ENCODE assay signal across 8 cellular contexts in the genomic region with DNA sequence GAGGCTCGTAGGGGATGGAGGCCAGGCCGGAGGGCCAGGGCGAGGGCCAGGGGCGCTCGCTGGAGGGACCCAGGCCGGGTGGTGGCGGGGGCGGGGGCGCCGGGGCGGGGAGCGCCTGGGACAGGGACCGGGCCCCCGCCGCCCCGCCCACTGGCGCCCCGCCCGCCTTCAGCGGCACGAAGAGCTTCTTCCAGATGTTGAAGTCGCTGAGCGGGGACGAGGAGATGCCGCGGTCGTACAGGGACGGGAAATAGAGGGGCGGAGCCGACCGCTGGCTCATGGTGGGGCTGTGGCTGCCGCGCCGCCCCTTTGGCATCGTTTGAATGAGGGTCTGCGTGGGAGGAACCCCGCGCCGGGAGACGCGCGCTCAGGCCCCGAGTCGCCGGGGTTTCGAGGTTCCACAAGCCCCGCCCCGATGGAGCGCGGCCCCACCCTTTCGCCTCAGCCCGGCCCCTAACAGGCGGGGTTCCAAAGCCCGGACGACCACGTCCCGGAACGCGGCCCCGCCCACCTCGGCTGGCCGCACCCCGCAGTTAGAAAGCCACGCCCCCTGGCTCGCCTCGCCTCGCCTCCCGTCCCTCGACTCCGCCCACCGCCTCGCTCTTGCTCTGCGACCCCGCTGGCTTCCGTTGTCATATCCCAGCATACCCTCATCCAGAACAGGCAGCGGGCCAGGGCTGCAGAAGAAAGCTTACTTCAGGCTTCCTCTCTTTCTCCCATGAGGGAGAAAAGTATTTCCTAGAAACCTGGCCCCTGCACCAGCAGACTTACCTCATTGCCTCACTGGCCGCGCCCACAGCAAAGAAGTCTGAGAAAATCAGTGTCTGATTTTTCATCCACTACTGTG. TPM values are rescaled to one million over a fixed set of nuclear protein-coding genes. Genes with fewer than 3 reads are reported as not detected.
DNase-seq lines count a peak whose midpoint lies in the region; ATAC-seq and TF ChIP-seq lines count a peak whose summit lies in the region.

A gene with protein sequence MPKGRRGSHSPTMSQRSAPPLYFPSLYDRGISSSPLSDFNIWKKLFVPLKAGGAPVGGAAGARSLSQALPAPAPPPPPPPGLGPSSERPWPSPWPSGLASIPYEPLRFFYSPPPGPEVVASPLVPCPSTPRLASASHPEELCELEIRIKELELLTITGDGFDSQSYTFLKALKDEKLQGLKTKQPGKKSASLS (minus strand): TSS at position 402 of the 847 bp plus-strand sequence. CDS start 86 bp downstream, at position 316.

- peak within 1 kb of the TSS; percentile 7 to 53 for H3K4me3 ChIP-seq in CD4-positive, alpha-beta memory T cell (ENCODE audit: low read length in 2 of 2)
- H3K4me3 ChIP-seq in ectodermal cell (ENCODE audit: insufficient read depth, low read depth, low read length) (peak within 1 kb of the TSS; percentile 56), lower lobe of right lung (peak within 1 kb of the TSS; percentile 64)

- peaks cover 5 to 13% of the 10 kb centered on the region in 2 donors for H3K27me3 Mint-ChIP-seq in CD4-positive, alpha-beta memory T cell
- H3K27me3 Mint-ChIP-seq in activated CD8-positive, alpha-beta T cell treated with anti-CD3 and anti-CD28 coated beads, Interleukin-2, amount 10 ng/mL, durations not matched to agents 7 days and 5 days (ENCODE audit: low read depth), result peaks cover 25% of the 10 kb centered on the region

- no peaks in the 10 kb centered on the region for H3K9me3 ChIP-seq in CD4-positive, alpha-beta memory T cell (ENCODE audit: control insufficient read depth in 1 of 2, low read length in 2 of 2)
- H3K9me3 ChIP-seq in ectodermal cell (ENCODE audit: control insufficient read depth, low read length) (no peaks in the 10 kb centered on the region), lower lobe of right lung (no peaks in the 10 kb centered on the region)

- no peaks in the 10 kb centered on the region for H3K27me3 ChIP-seq in CD4-positive, alpha-beta memory T cell (ENCODE audit: insufficient read depth, low read length)
- peaks cover 6% of the 10 kb centered on the region for H3K27me3 ChIP-seq in ectodermal cell (ENCODE audit: control insufficient read depth, insufficient read depth, low read length, poor library complexity, severe bottlenecking)
- H3K27me3 ChIP-seq in lower lobe of right lung (ENCODE audit: low read depth), result no peaks in the 10 kb centered on the region

- no peaks in the 10 kb centered on the region for H3K9me3 Mint-ChIP-seq in CD4-positive, alpha-beta memory T cell
- no peaks in the 10 kb centered on the region for H3K9me3 Mint-ChIP-seq in activated CD8-positive, alpha-beta T cell treated with anti-CD3 and anti-CD28 coated beads, Interleukin-2, amount 10 ng/mL, durations not matched to agents 7 days and 5 days (ENCODE audit: insufficient read depth)

- 1 to 2% methylated on average over 78 of the region's 78 CpGs for WGBS in ectodermal cell, 2 experiments

- CTCF ChIA-PET in CD4-positive, alpha-beta memory T cell (lab: Charles Lee; ENCODE audit: partially characterized antibody), result interaction anchor here (1.0 to 2.0 kb wide), 4 partner anchors 9 to 42 kb away, joined by 3 to 12 read pairs (median 4); no protein-coding TSS in a partner anchor
- CTCF ChIA-PET in activated CD8-positive, alpha-beta T cell treated with anti-CD3 and anti-CD28 coated beads, Interleukin-2, amount 10 ng/mL, durations not matched to agents 7 days and 5 days (lab: Charles Lee), result interaction anchor here (0.9 to 3.5 kb wide), 5 partner anchors 16 to 129 kb away, joined by 3 to 19 read pairs (median 4); a partner anchor contains a TSS

- no peaks in the 10 kb centered on the region for H3K36me3 ChIP-seq in CD4-positive, alpha-beta memory T cell (ENCODE audit: insufficient read depth, low read length)
- H3K36me3 ChIP-seq in ectodermal cell (ENCODE audit: control insufficient read depth, insufficient read depth, low read length) (no peaks in the 10 kb centered on the region), lower lobe of right lung (peaks cover 10% of the 10 kb centered on the region)

- peak within 1 kb of the TSS; percentile 89 to 96 (median 92) for H3K4me3 Mint-ChIP-seq in CD4-positive, alpha-beta memory T cell
- H3K4me3 Mint-ChIP-seq in activated CD8-positive, alpha-beta T cell treated with anti-CD3 and anti-CD28 coated beads, Interleukin-2, amount 10 ng/mL, durations not matched to agents 7 days and 5 days, result peak within 1 kb of the TSS; percentile 83

- peaks cover 15% of the 10 kb centered on the region for H3K4me1 ChIP-seq in CD4-positive, alpha-beta memory T cell (ENCODE audit: insufficient read depth, low read length)
- H3K4me1 ChIP-seq in ectodermal cell (ENCODE audit: control insufficient read depth, insufficient read depth, low read length), result peaks cover 10% of the 10 kb centered on the region
- H3K4me1 ChIP-seq in lower lobe of right lung, result peaks cover 56% of the 10 kb centered on the region

- peak; percentile 89 to 95 (median 94) for DNase-seq in CD4-positive, alpha-beta memory T cell
- DNase-seq in HK-2 (ENCODE audit: unreplicated experiment), result peak; percentile 89
- peak; percentile 82 for DNase-seq in NCI-H82 treated with DMSO at 0.1 percent for 48 hours (lab: John Stamatoyannopoulos, UW; ENCODE audit: unreplicated experiment)
- DNase-seq in activated CD8-positive, alpha-beta T cell treated with anti-CD3 and anti-CD28 coated beads, Interleukin-2, amount 10 ng/mL, durations not matched to agents 7 days and 5 days, result peak; percentile 93
- peak; percentile 97 for DNase-seq in lower lobe of right lung
- peak; percentile 91 to 94 for DNase-seq in stimulated activated CD4-positive, alpha-beta T cell treated with anti-CD3 and anti-CD28 coated beads, Interleukin-4, amount 100 ng/mL, for 48 hours (ENCODE audit: low read depth in 2 of 2)

- H3K27ac Mint-ChIP-seq in CD4-positive, alpha-beta memory T cell, result peak within 1 kb of the TSS; percentile 78 to 93 (median 88)
- peak within 1 kb of the TSS; percentile 73 for H3K27ac Mint-ChIP-seq in activated CD8-positive, alpha-beta T cell treated with anti-CD3 and anti-CD28 coated beads, Interleukin-2, amount 10 ng/mL, durations not matched to agents 7 days and 5 days

- H3K27ac ChIP-seq in CD4-positive, alpha-beta memory T cell (ENCODE audit: low read depth, low read length), result peak within 1 kb of the TSS; percentile 29
- H3K27ac ChIP-seq in ectodermal cell (ENCODE audit: insufficient read depth, low read depth, low read length, poor library complexity, severe bottlenecking) (no peak within 1 kb of the TSS), lower lobe of right lung (peak within 1 kb of the TSS; percentile 80)

- peaks cover 11 to 22% (median 19%) of the 10 kb centered on the region in 4 donors for H3K4me1 Mint-ChIP-seq in CD4-positive, alpha-beta memory T cell
- H3K4me1 Mint-ChIP-seq in activated CD8-positive, alpha-beta T cell treated with anti-CD3 and anti-CD28 coated beads, Interleukin-2, amount 10 ng/mL, durations not matched to agents 7 days and 5 days (ENCODE audit: low read depth), result peaks cover 24% of the 10 kb centered on the region

- TF ChIP-seq CTCF in lower lobe of right lung (IDR thresholded peaks at IDR 0.05), result no peak

- peaks cover 2 to 4% of the 10 kb centered on the region in 2 donors for H3K36me3 Mint-ChIP-seq in CD4-positive, alpha-beta memory T cell
- no peaks in the 10 kb centered on the region for H3K36me3 Mint-ChIP-seq in activated CD8-positive, alpha-beta T cell treated with anti-CD3 and anti-CD28 coated beads, Interleukin-2, amount 10 ng/mL, durations not matched to agents 7 days and 5 days (ENCODE audit: low read depth)

- POLR2A ChIA-PET in CD4-positive, alpha-beta memory T cell (lab: Charles Lee; ENCODE audit: partially characterized antibody), result interaction anchor here (0.7 to 4.5 kb wide), 6 partner anchors 20 to 442 kb away, joined by 3 to 33 read pairs (median 3); a partner anchor contains a TSS
- POLR2A ChIA-PET in activated CD8-positive, alpha-beta T cell treated with anti-CD3 and anti-CD28 coated beads, Interleukin-2, amount 10 ng/mL, durations not matched to agents 7 days and 5 days (lab: Charles Lee), result interaction anchor here (0.6 to 1.5 kb wide), 4 partner anchors 18 to 949 kb away, joined by 3 to 5 read pairs (median 3); a partner anchor contains a TSS

- ATAC-seq in GM19463 (IDR thresholded peaks at IDR 0.05; ENCODE audit: unreplicated experiment) (peak; percentile 89), lower lobe of right lung (peak; percentile 92 to 95)
- ATAC-seq in activated CD8-positive, alpha-beta T cell treated with anti-CD3 and anti-CD28 coated beads, Interleukin-2, amount 10 ng/mL, durations not matched to agents 7 days and 5 days, result peak; percentile 97

- intact Hi-C loops in CD4-positive, alpha-beta memory T cell (cut with micrococcal nuclease), result loop anchor here (1.0 to 10.0 kb wide), 4 partner anchors 36 to 540 kb away; a partner anchor contains a TSS
- intact Hi-C loops in lower lobe of right lung (cut with DNase I), result no loop called here

RNA-seq across cellular contexts. Expression of the gene that starts here (rescaled TPM):
- total RNA-seq in CD4-positive, alpha-beta memory T cell, result under 1 TPM in 1 of 2 experiments, not detected in 1; 0.49 TPM
- polyA plus RNA-seq in CD4-positive, alpha-beta memory T cell, result not detected
- not detected for total RNA-seq in activated CD8-positive, alpha-beta T cell treated with anti-CD3 and anti-CD28 coated beads, Interleukin-2, amount 10 ng/mL, durations not matched to agents 7 days and 5 days
- not detected for polyA plus RNA-seq in ectodermal cell (2013, experiment 1 of 4)
- not detected for polyA plus RNA-seq in ectodermal cell (2013, experiment 2 of 4)
- 0.64 TPM for polyA plus RNA-seq in ectodermal cell (2013, experiment 3 of 4)
- 0.85 TPM for polyA plus RNA-seq in ectodermal cell (2013, experiment 4 of 4)
- not detected for total RNA-seq in lower lobe of right lung

Comparison
In these comparisons a context has a peak if more than half of its experiments do, and no peak if none do; other contexts are left out.
1. Peak in DNase-seq, H3K4me3 ChIP-seq and H3K27ac ChIP-seq in CD4-positive, alpha-beta memory T cell; RNA of the gene not detected or under 1 TPM.
2. Peak in DNase-seq and ATAC-seq in activated CD8-positive, alpha-beta T cell treated with anti-CD3 and anti-CD28 coated beads, Interleukin-2, amount 10 ng/mL, durations not matched to agents 7 days and 5 days; RNA of the gene not detected or under 1 TPM.
3. Peak in DNase-seq, ATAC-seq, H3K4me3 ChIP-seq and H3K27ac ChIP-seq in lower lobe of right lung; RNA of the gene not detected or under 1 TPM.